5 cellular contexts compared by ENCODE assay signal in genomic region chr4:182853731-182854130, GRCh38.
"Had no signal": no experiment of that assay in that cellular context is flagged by ENCODE, and none has a peak within 500 bp of the region (broad histone marks: within the 10 kb centered on the region; RNA-seq: fewer than 3 reads in every experiment).

No MANE protein-coding gene starts in this region.

- DNase-seq: GOT3, H7, HCEC 1CT, KBM-7 had no signal

- H3K27ac ChIP-seq: HL-60 had no signal
